In genomic region chr5:14108170-14108996, GRCh38 we compare ENCODE assay signal across 1 cellular context.
TF ChIP-seq lines count a peak whose summit lies in the region.

No MANE protein-coding gene starts in this region.

TF ChIP-seq in IMR-90, 13 proteins besides CTCF, POLR2A, EP300 and RAD21 (continued from another document):
- TF ChIP-seq MAFK (IDR thresholded peaks at IDR 0.05; ENCODE audit: low read depth, low read length): no peak
- TF ChIP-seq FOS (IDR thresholded peaks at IDR 0.05; ENCODE audit: low read depth, low read length): no peak
- no peak for TF ChIP-seq RFX5 (IDR thresholded peaks at IDR 0.05; ENCODE audit: low read depth, low read length)
- no peak for TF ChIP-seq RCOR1 (IDR thresholded peaks at IDR 0.05; ENCODE audit: insufficient replicate concordance, low read length)
- peak; percentile 63 for TF ChIP-seq SMC3 (IDR thresholded peaks at IDR 0.05; ENCODE audit: low read depth, low read length)
- TF ChIP-seq CHD1 (IDR thresholded peaks at IDR 0.05; ENCODE audit: low read depth, low read length): no peak
- peak; percentile 84; the same call in 1 of the 2 replicates for TF ChIP-seq MXI1 (IDR thresholded peaks at IDR 0.05; ENCODE audit: borderline replicate concordance, low read depth, low read length)
